8 cellular contexts compared by ENCODE assay signal in genomic region chr17:7930841-7931631, GRCh38. TPM values are rescaled to one million over a fixed set of nuclear protein-coding genes. Genes with fewer than 3 reads are reported as not detected.
A peak's percentile ranks its signal among the peaks of the same experiment; 100 is the strongest.
DNase-seq lines count a peak whose midpoint lies in the region; ATAC-seq and TF ChIP-seq lines count a peak whose summit lies in the region.

No MANE protein-coding gene starts in this region.

- H3K4me1 Mint-ChIP-seq in T-helper 1 cell treated with Interleukin-12 subunit alpha and Interleukin-12 subunit beta and Interleukin-4 antibody, amounts not matched to agents 30 μg/mL and 1 μg/mL, for 36 hours (ENCODE audit: low read depth): peaks cover 43% of the 10 kb centered on the region
- H3K4me1 Mint-ChIP-seq in activated T-helper 1 cell treated with anti-CD3 and anti-CD28 coated beads, Interleukin-12 subunit alpha, Interleukin-12 subunit beta, Interleukin-2, Interleukin-4 antibody, amounts not matched to agents 30 ng/mL and 10 ng/mL and 1 ng/mL, durations not matched to agents 14 hours and 24 hours and 36 hours (ENCODE audit: low read depth): peaks cover 42% of the 10 kb centered on the region

- DNase-seq in T-helper 1 cell (no peak), stomach (no peak), foreskin keratinocyte (no peak)
- no peak for DNase-seq in activated T-helper 1 cell treated with anti-CD3 and anti-CD28 coated beads, Interleukin-12 subunit alpha, Interleukin-12 subunit beta, Interleukin-2, Interleukin-4 antibody, amounts not matched to agents 30 ng/mL and 10 ng/mL and 1 ng/mL, durations not matched to agents 14 hours and 24 hours and 36 hours (ENCODE audit: low spot score)

- H3K27ac ChIP-seq in stomach (peak overlapping the region in 4 of 5 donors; percentile 81 to 88 (median 87)), foreskin keratinocyte (no peak overlapping the region)

- H3K4me3 Mint-ChIP-seq in T-helper 1 cell treated with Interleukin-12 subunit alpha and Interleukin-12 subunit beta and Interleukin-4 antibody, amounts not matched to agents 30 μg/mL and 1 μg/mL, for 36 hours: peak overlapping the region; percentile 100
- peak overlapping the region; percentile 99 for H3K4me3 Mint-ChIP-seq in activated T-helper 1 cell treated with anti-CD3 and anti-CD28 coated beads, Interleukin-12 subunit alpha, Interleukin-12 subunit beta, Interleukin-2, Interleukin-4 antibody, amounts not matched to agents 30 ng/mL and 10 ng/mL and 1 ng/mL, durations not matched to agents 14 hours and 24 hours and 36 hours

- H3K36me3 ChIP-seq in stomach: peaks cover 0 to 43% (median 17%) of the 10 kb centered on the region in 4 donors

- ATAC-seq in foreskin keratinocyte (no peak), HG03039 (IDR thresholded peaks at IDR 0.05; ENCODE audit: unreplicated experiment) (no peak), GM19397 (IDR thresholded peaks at IDR 0.05; ENCODE audit: unreplicated experiment) (no peak)

- TF ChIP-seq POLR2A in stomach (IDR thresholded peaks at IDR 0.05): no peak

- H3K4me3 ChIP-seq in iPS-18c (ENCODE audit: insufficient read depth, low read depth, low read length) (peak overlapping the region; percentile 98), stomach (peak overlapping the region; percentile 62 to 84 (median 72))

- H3K9me3 Mint-ChIP-seq in T-helper 1 cell treated with Interleukin-12 subunit alpha and Interleukin-12 subunit beta and Interleukin-4 antibody, amounts not matched to agents 30 μg/mL and 1 μg/mL, for 36 hours: no peaks in the 10 kb centered on the region
- H3K9me3 Mint-ChIP-seq in activated T-helper 1 cell treated with anti-CD3 and anti-CD28 coated beads, Interleukin-12 subunit alpha, Interleukin-12 subunit beta, Interleukin-2, Interleukin-4 antibody, amounts not matched to agents 30 ng/mL and 10 ng/mL and 1 ng/mL, durations not matched to agents 14 hours and 24 hours and 36 hours: no peaks in the 10 kb centered on the region

- peaks cover 14% of the 10 kb centered on the region for H3K36me3 Mint-ChIP-seq in T-helper 1 cell treated with Interleukin-12 subunit alpha and Interleukin-12 subunit beta and Interleukin-4 antibody, amounts not matched to agents 30 μg/mL and 1 μg/mL, for 36 hours (ENCODE audit: low read depth)
- peaks cover 19% of the 10 kb centered on the region for H3K36me3 Mint-ChIP-seq in activated T-helper 1 cell treated with anti-CD3 and anti-CD28 coated beads, Interleukin-12 subunit alpha, Interleukin-12 subunit beta, Interleukin-2, Interleukin-4 antibody, amounts not matched to agents 30 ng/mL and 10 ng/mL and 1 ng/mL, durations not matched to agents 14 hours and 24 hours and 36 hours (ENCODE audit: low read depth)

- no peaks in the 10 kb centered on the region for H3K27me3 Mint-ChIP-seq in T-helper 1 cell treated with Interleukin-12 subunit alpha and Interleukin-12 subunit beta and Interleukin-4 antibody, amounts not matched to agents 30 μg/mL and 1 μg/mL, for 36 hours (ENCODE audit: low read depth)
- H3K27me3 Mint-ChIP-seq in activated T-helper 1 cell treated with anti-CD3 and anti-CD28 coated beads, Interleukin-12 subunit alpha, Interleukin-12 subunit beta, Interleukin-2, Interleukin-4 antibody, amounts not matched to agents 30 ng/mL and 10 ng/mL and 1 ng/mL, durations not matched to agents 14 hours and 24 hours and 36 hours (ENCODE audit: insufficient read depth): no peaks in the 10 kb centered on the region

- peak overlapping the region; percentile 100 for H3K27ac Mint-ChIP-seq in T-helper 1 cell treated with Interleukin-12 subunit alpha and Interleukin-12 subunit beta and Interleukin-4 antibody, amounts not matched to agents 30 μg/mL and 1 μg/mL, for 36 hours
- peak overlapping the region; percentile 64 for H3K27ac Mint-ChIP-seq in activated T-helper 1 cell treated with anti-CD3 and anti-CD28 coated beads, Interleukin-12 subunit alpha, Interleukin-12 subunit beta, Interleukin-2, Interleukin-4 antibody, amounts not matched to agents 30 ng/mL and 10 ng/mL and 1 ng/mL, durations not matched to agents 14 hours and 24 hours and 36 hours

- H3K4me1 ChIP-seq in stomach (peaks cover 11 to 50% (median 42%) of the 10 kb centered on the region in 4 donors), foreskin keratinocyte (peaks cover 6% of the 10 kb centered on the region)

- TF ChIP-seq EP300 in stomach (IDR thresholded peaks at IDR 0.05): no peak

- peaks cover 0 to 5% (median 0%) of the 10 kb centered on the region in 3 donors for H3K27me3 ChIP-seq in stomach
- no peaks in the 10 kb centered on the region for H3K27me3 ChIP-seq in foreskin keratinocyte

- WGBS in stomach, 5 donors: 38 to 42% (median 40%) methylated on average over 20 of the region's 20 CpGs

- TF ChIP-seq CTCF in stomach (IDR thresholded peaks at IDR 0.05) (no peak), foreskin keratinocyte (conservative IDR thresholded peaks at IDR 0.05) (no peak)

- intact Hi-C loops in activated T-helper 1 cell treated with anti-CD3 and anti-CD28 coated beads, Interleukin-12 subunit alpha, Interleukin-12 subunit beta, Interleukin-2, Interleukin-4 antibody, amounts not matched to agents 30 ng/mL and 10 ng/mL and 1 ng/mL, durations not matched to agents 14 hours and 24 hours and 36 hours (cut with micrococcal nuclease): loop anchor here (1.0 to 5.0 kb wide), 3 partner anchors 9 to 529 kb away; partner anchors contain the start of genes TMEM256 and WRAP53
- intact Hi-C loops in stomach (cut with DNase I; ENCODE audit: low total_unique reads): no loop called here

- H3K9me3 ChIP-seq in iPS-18c (ENCODE audit: control insufficient read depth, insufficient read depth, low read length) (no peaks in the 10 kb centered on the region), stomach (no peaks in the 10 kb centered on the region)

RNA-seq across cellular contexts. Expression of gene TRAPPC1, which starts 0.7 kb away (rescaled TPM):
- 153 and 162 TPM in 2 replicates for total RNA-seq in activated T-helper 1 cell treated with anti-CD3 and anti-CD28 coated beads, Interleukin-12 subunit alpha, Interleukin-12 subunit beta, Interleukin-2, Interleukin-4 antibody, amounts not matched to agents 30 ng/mL and 10 ng/mL and 1 ng/mL, durations not matched to agents 14 hours and 24 hours and 36 hours
- total RNA-seq in stomach (10 to 100 TPM; 20.2 to 90.7 (median 43.2) TPM), foreskin keratinocyte (117 and 135 TPM in 2 replicates)
- polyA plus RNA-seq in stomach (100 to 1,000 TPM; 111 to 148 (median 116) TPM), foreskin keratinocyte (359 and 390 TPM in 2 replicates)

RNA-seq across cellular contexts. Expression of gene CNTROB, which starts 1.0 kb away (rescaled TPM):
- 53.5 and 54.7 TPM in 2 replicates for total RNA-seq in activated T-helper 1 cell treated with anti-CD3 and anti-CD28 coated beads, Interleukin-12 subunit alpha, Interleukin-12 subunit beta, Interleukin-2, Interleukin-4 antibody, amounts not matched to agents 30 ng/mL and 10 ng/mL and 1 ng/mL, durations not matched to agents 14 hours and 24 hours and 36 hours
- 100 to 1,000 TPM in 1 of 5 donors, 10 to 100 TPM in 4; 12.9 to 146 (median 29.5) TPM for total RNA-seq in stomach
- 10 to 100 TPM; 15.3 to 24.2 (median 20.0) TPM for polyA plus RNA-seq in stomach
- 29.0 and 31.8 TPM in 2 replicates for total RNA-seq in foreskin keratinocyte
- polyA plus RNA-seq in foreskin keratinocyte: 28.2 and 29.1 TPM in 2 replicates

RNA-seq across cellular contexts. Expression of gene KCNAB3, which starts 1.4 kb away (rescaled TPM):
- total RNA-seq in activated T-helper 1 cell treated with anti-CD3 and anti-CD28 coated beads, Interleukin-12 subunit alpha, Interleukin-12 subunit beta, Interleukin-2, Interleukin-4 antibody, amounts not matched to agents 30 ng/mL and 10 ng/mL and 1 ng/mL, durations not matched to agents 14 hours and 24 hours and 36 hours: 9.9 and 10.8 TPM in 2 replicates
- total RNA-seq in stomach (1 to 10 TPM in 3 of 5 donors, under 1 TPM in 1, not detected in 1; 0.37 to 7.8 (median 4.9) TPM), foreskin keratinocyte (0.78 and 1.0 TPM in 2 replicates)
- polyA plus RNA-seq in stomach (1 to 10 TPM in 1 of 3 donors, under 1 TPM in 2; 0.31 to 2.9 (median 0.87) TPM), foreskin keratinocyte (0.81 and 0.83 TPM in 2 replicates)

RNA-seq across cellular contexts. Expression of gene RNF227, which starts 14.9 kb away (rescaled TPM):
- total RNA-seq in activated T-helper 1 cell treated with anti-CD3 and anti-CD28 coated beads, Interleukin-12 subunit alpha, Interleukin-12 subunit beta, Interleukin-2, Interleukin-4 antibody, amounts not matched to agents 30 ng/mL and 10 ng/mL and 1 ng/mL, durations not matched to agents 14 hours and 24 hours and 36 hours: 6.2 and 6.3 TPM in 2 replicates
- total RNA-seq in stomach (1 to 10 TPM in 4 of 5 donors, not detected in 1; 1.0 to 9.3 (median 6.0) TPM), foreskin keratinocyte (1.9 and 2.3 TPM in 2 replicates)
- polyA plus RNA-seq in stomach (1 to 10 TPM; 1.1 to 3.4 (median 1.2) TPM), foreskin keratinocyte (1.5 TPM in 2 replicates)

RNA-seq across cellular contexts. Expression of gene CHD3, which starts 42.4 kb away (rescaled TPM):
- total RNA-seq in activated T-helper 1 cell treated with anti-CD3 and anti-CD28 coated beads, Interleukin-12 subunit alpha, Interleukin-12 subunit beta, Interleukin-2, Interleukin-4 antibody, amounts not matched to agents 30 ng/mL and 10 ng/mL and 1 ng/mL, durations not matched to agents 14 hours and 24 hours and 36 hours: 125 and 133 TPM in 2 replicates
- total RNA-seq in stomach (100 to 1,000 TPM in 1 of 5 donors, 10 to 100 TPM in 4; 43.0 to 190 (median 60.7) TPM), foreskin keratinocyte (89.8 and 91.3 TPM in 2 replicates)
- polyA plus RNA-seq in stomach (10 to 100 TPM; 51.9 to 97.3 (median 69.1) TPM), foreskin keratinocyte (66.8 and 76.4 TPM in 2 replicates)
